Comparison of ENCODE assay signal across 10 cellular contexts in the genomic region with DNA sequence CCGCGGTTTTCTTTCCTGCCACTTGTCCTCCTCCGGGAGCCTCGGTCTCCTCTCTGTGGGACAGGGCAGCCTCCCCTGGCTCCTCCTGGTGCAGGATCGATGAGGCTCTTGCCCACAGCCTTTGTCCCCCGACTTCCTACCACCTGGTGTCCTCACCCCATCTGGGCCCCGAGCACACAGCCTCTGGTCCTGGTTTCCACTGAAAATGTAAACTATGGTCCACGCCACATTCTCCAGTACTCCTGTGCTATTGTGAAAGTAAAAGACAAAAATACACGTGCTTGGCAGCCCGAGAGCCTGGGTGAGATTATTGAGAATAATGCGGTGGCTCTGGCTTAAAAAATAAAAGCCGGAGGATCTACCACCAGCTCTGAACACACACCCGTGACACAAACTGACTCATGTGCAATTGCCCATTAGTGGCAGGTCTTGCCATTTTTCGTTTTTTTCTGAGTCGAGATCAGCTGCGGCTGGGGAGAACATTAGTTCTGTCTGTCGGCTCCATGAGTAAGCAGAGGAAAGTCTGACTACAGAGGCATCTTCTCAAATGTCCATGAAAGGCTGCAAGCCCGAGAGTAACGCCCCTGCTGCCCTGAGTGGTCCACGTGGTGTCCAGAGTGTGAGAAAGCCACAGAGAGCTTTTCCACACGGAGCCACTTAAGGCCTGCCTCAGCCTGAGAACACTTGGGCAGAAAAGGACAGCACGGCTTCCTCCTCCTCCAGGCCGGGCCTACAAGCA. TPM values are rescaled to one million over a fixed set of nuclear protein-coding genes. Genes with fewer than 3 reads are reported as not detected.
DNase-seq lines count a peak whose midpoint lies in the region; ATAC-seq and TF ChIP-seq lines count a peak whose summit lies in the region.
"Had no signal": no experiment of that assay in that cellular context is flagged by ENCODE, and none has a peak within 500 bp of the region (broad histone marks: within the 10 kb centered on the region; RNA-seq: fewer than 3 reads in every experiment).

No MANE protein-coding gene starts in this region.

- H3K4me3 ChIP-seq in AG04449 (ENCODE audit: low read depth, low read length) (peak overlapping the region; percentile 45), MG63 (peak overlapping the region; percentile 15; the same call in 1 of the 2 replicates), fibroblast of pulmonary artery (replicated peaks; ENCODE audit: low read depth, low read length) (no peak overlapping the region)

- DNase-seq in AG04449 (ENCODE audit: low read depth, low spot score): peak; percentile 95
- peak; percentile 88 for DNase-seq in MG63
- DNase-seq in fibroblast of pulmonary artery (ENCODE audit: low read depth): peak; percentile 67
- peak; percentile 22 for DNase-seq in omental fat pad (ENCODE audit: low spot score)
- no peak for DNase-seq in erythroblast (lab: John Stamatoyannopoulos, UW)
- no peak for DNase-seq in activated naive CD4-positive, alpha-beta T cell treated with anti-CD3 and anti-CD28 coated beads, Interleukin-2, amount 50 U/mL, for 16 hours
- DNase-seq in inferior parietal cortex (ENCODE audit: extremely low spot score): no peak
- DNase-seq: activated T-cell treated with anti-CD3 and anti-CD28 coated beads, Interleukin-2, amount 50 U/mL, for 1 hour; CD4-positive, alpha-beta T cell had no signal

- H3K36me3 ChIP-seq in MG63: no peaks in the 10 kb centered on the region

- no peak for TF ChIP-seq POLR2A in erythroblast (IDR thresholded peaks at IDR 0.05; ENCODE audit: low read length)

- no peaks in the 10 kb centered on the region for H3K27me3 ChIP-seq in MG63

- H3K9me3 ChIP-seq in MG63: peaks cover 19% of the 10 kb centered on the region

- CTCF ChIA-PET in AG04449 (lab: Yijun Ruan, JAX): interaction anchor here (1.1 to 2.4 kb wide), 4 partner anchors 8 to 120 kb away, joined by 3 to 14 read pairs (median 3); no protein-coding TSS in a partner anchor

- no peak for TF ChIP-seq CTCF in AG04449 (IDR thresholded peaks at IDR 0.05; ENCODE audit: insufficient read depth, low read length, missing control alignments)
- TF ChIP-seq CTCF in fibroblast of pulmonary artery (IDR thresholded peaks at IDR 0.05; ENCODE audit: low read length, missing control alignments): no peak
- no peak for TF ChIP-seq CTCF in omental fat pad (IDR thresholded peaks at IDR 0.05)

- POLR2A ChIA-PET in AG04449 (lab: Yijun Ruan, JAX): interaction anchor here (0.7 to 2.0 kb wide), 19 partner anchors 9 to 120 kb away, joined by 3 to 22 read pairs (median 4); a partner anchor contains a TSS

- peak; percentile 73 for ATAC-seq in omental fat pad (ENCODE audit: low FRiP score)
- ATAC-seq in GM21619 (IDR thresholded peaks at IDR 0.05; ENCODE audit: unreplicated experiment): no peak

RNA-seq across cellular contexts. Expression of a gene that starts 5.7 kb away (rescaled TPM):
- total RNA-seq in MG63 (2014; rRNA removed; shearing (Covaris generic); ENCODE audit: low replicate concordance): 949 and 1,198 TPM in 2 replicates
- total RNA-seq in omental fat pad: 1,000 to 10,000 TPM in 1 of 4 donors, 100 to 1,000 TPM in 3; 480 to 1,153 (median 616) TPM

Comparison
In these comparisons a context has a peak if more than half of its experiments do, and no peak if none do; other contexts are left out.
1. DNase-seq: peak in AG04449 (single experiment), MG63 (single experiment), fibroblast of pulmonary artery (single experiment) and omental fat pad (single experiment); none in erythroblast (0 of 2), activated naive CD4-positive, alpha-beta T cell treated with anti-CD3 and anti-CD28 coated beads, Interleukin-2, amount 50 U/mL, for 16 hours (single experiment) and inferior parietal cortex (single experiment).